2 cellular contexts compared by ENCODE assay signal in genomic region chr10:24791129-24791733, GRCh38.
TF ChIP-seq lines count a peak whose summit lies in the region.

No MANE protein-coding gene starts in this region.

TF ChIP-seq in K562, 482 proteins besides CTCF, POLR2A, EP300 and RAD21 (continued from another document):
- TF ChIP-seq NRF1 (conservative IDR thresholded peaks at IDR 0.05 in 1 of 2, IDR thresholded peaks at IDR 0.05 in 1 of 2) (no peak), ZNF766 (CRISPR knock-in tag; conservative IDR thresholded peaks at IDR 0.05) (peak; percentile 63), HDGF (IDR thresholded peaks at IDR 0.05) (no peak), ZNF143 (CRISPR knock-in tag; IDR thresholded peaks at IDR 0.05) (no peak), TAF9B (IDR thresholded peaks at IDR 0.05; ENCODE audit: partially characterized antibody) (no peak), ELF1 (tag; IDR thresholded peaks at IDR 0.05) (no peak), BCL6 (CRISPR knock-in tag; IDR thresholded peaks at IDR 0.05) (no peak), MYC (IDR thresholded peaks at IDR 0.05; ENCODE audit: low read depth, low read length) (no peak), MYC (CRISPR knock-in tag; IDR thresholded peaks at IDR 0.05; ENCODE audit: borderline replicate concordance, low read depth) (no peak), SFPQ (IDR thresholded peaks at IDR 0.05; ENCODE audit: low read depth, low read length) (no peak), ZNF398 (CRISPR knock-in tag; IDR thresholded peaks at IDR 0.05) (no peak), MAFG (tag; conservative IDR thresholded peaks at IDR 0.05) (0 out of 2 replicates have a peak, but pooled peaks have one; percentile 5), PBX2 (CRISPR knock-in tag; IDR thresholded peaks at IDR 0.05; ENCODE audit: low read depth) (no peak), PBX2 (tag; conservative IDR thresholded peaks at IDR 0.05; ENCODE audit: low read depth) (no peak), PHB2 (IDR thresholded peaks at IDR 0.05; ENCODE audit: low read depth) (no peak), RCOR1 (IDR thresholded peaks at IDR 0.05; ENCODE audit: borderline replicate concordance in 1 of 2, low read depth in 2 of 2, low read length in 2 of 2) (no peak), TCF3 (CRISPR knock-in tag; IDR thresholded peaks at IDR 0.05) (no peak), CBFA2T3 (IDR thresholded peaks at IDR 0.05) (0 out of 2 replicates have a peak, but pooled peaks have one; percentile 9), NCOA6 (IDR thresholded peaks at IDR 0.05) (no peak), NR2C2 (CRISPR knock-in tag; IDR thresholded peaks at IDR 0.05) (no peak), NR2C2 (tag; IDR thresholded peaks at IDR 0.05) (no peak), ARID3B (CRISPR knock-in tag; IDR thresholded peaks at IDR 0.05; ENCODE audit: borderline replicate concordance) (no peak), ZBTB8A (IDR thresholded peaks at IDR 0.05; ENCODE audit: partially characterized antibody) (no peak), JUN (IDR thresholded peaks at IDR 0.05; ENCODE audit: borderline replicate concordance, low read depth, low read length) (no peak), JUN (CRISPR knock-in tag; IDR thresholded peaks at IDR 0.05; ENCODE audit: borderline replicate concordance) (no peak), ZNF511 (CRISPR knock-in tag; IDR thresholded peaks at IDR 0.05) (no peak), FOXA1 (IDR thresholded peaks at IDR 0.05; ENCODE audit: borderline replicate concordance) (no peak)

TF ChIP-seq in neural cell, 6 proteins besides CTCF, POLR2A, EP300 and RAD21 (continued from another document):
- TF ChIP-seq TAF1 (IDR thresholded peaks at IDR 0.05; ENCODE audit: low read depth) (no peak), EZH2 (IDR thresholded peaks at IDR 0.05; ENCODE audit: borderline replicate concordance, insufficient read depth, low read length, poor library complexity, severe bottlenecking) (no peak), SMC3 (conservative IDR thresholded peaks at IDR 0.05; ENCODE audit: poor library complexity) (no peak)
